Comparison of ENCODE assay signal across 16 cellular contexts in genomic region chr5:53487436-53487835, GRCh38. TPM values are rescaled to one million over a fixed set of nuclear protein-coding genes. Genes with fewer than 3 reads are reported as not detected.
DNase-seq lines count a peak whose midpoint lies in the region; ATAC-seq and TF ChIP-seq lines count a peak whose summit lies in the region.
"Had no signal": no experiment of that assay in that cellular context is flagged by ENCODE, and none has a peak within 500 bp of the region (broad histone marks: within the 10 kb centered on the region; RNA-seq: fewer than 3 reads in every experiment).

No MANE protein-coding gene starts in this region.

- H3K36me3 Mint-ChIP-seq in natural killer cell (no peaks in the 10 kb centered on the region), nephron progenitor cell (ENCODE audit: low read depth) (peaks cover 25% of the 10 kb centered on the region)
- H3K36me3 Mint-ChIP-seq in natural killer cell treated with Interleukin-12 subunit alpha and Interleukin-12 subunit beta and Interleukin-15 and Interleukin-18, amount 100 ng/mL, for 72 hours = no peaks in the 10 kb centered on the region

- TF ChIP-seq CTCF in natural killer cell (IDR thresholded peaks at IDR 0.05) (peak; percentile 8), RWPE2 (IDR thresholded peaks at IDR 0.05; ENCODE audit: poor library complexity, severe bottlenecking) (no peak), nephron progenitor cell (IDR thresholded peaks at IDR 0.05) (no peak)

- H3K4me1 Mint-ChIP-seq in natural killer cell = peaks cover 12 to 14% of the 10 kb centered on the region in 2 donors
- peaks cover under 1 to 7% of the 10 kb centered on the region in 2 donors for H3K4me1 Mint-ChIP-seq in natural killer cell treated with Interleukin-12 subunit alpha and Interleukin-12 subunit beta and Interleukin-15 and Interleukin-18, amount 100 ng/mL, for 72 hours (ENCODE audit: low read depth in 2 of 2)
- H3K4me1 Mint-ChIP-seq in nephron progenitor cell = peaks cover 70% of the 10 kb centered on the region

- H3K27ac ChIP-seq in RWPE2 (ENCODE audit: poor library complexity, severe bottlenecking) = peak overlapping the region; percentile 2
- H3K27ac ChIP-seq: HL-60 had no signal

- intact Hi-C loops in natural killer cell (cut with micrococcal nuclease) = no loop called here

- peaks cover 39% of the 10 kb centered on the region for H3K36me3 ChIP-seq in RWPE2 (ENCODE audit: low read depth)

- H3K27me3 ChIP-seq in RWPE2 (ENCODE audit: insufficient read depth, poor library complexity, severe bottlenecking) = no peaks in the 10 kb centered on the region

- H3K4me3 ChIP-seq in RWPE2 (ENCODE audit: severe bottlenecking) = no peak overlapping the region
- H3K4me3 ChIP-seq: GM12878 had no signal

- H3K4me1 ChIP-seq in RWPE2 (ENCODE audit: insufficient read depth, poor library complexity, severe bottlenecking) = peaks cover 14% of the 10 kb centered on the region

- H3K9me3 Mint-ChIP-seq in natural killer cell (no peaks in the 10 kb centered on the region), nephron progenitor cell (no peaks in the 10 kb centered on the region)
- no peaks in the 10 kb centered on the region for H3K9me3 Mint-ChIP-seq in natural killer cell treated with Interleukin-12 subunit alpha and Interleukin-12 subunit beta and Interleukin-15 and Interleukin-18, amount 100 ng/mL, for 72 hours
- H3K9me3 Mint-ChIP-seq: CD4-positive, alpha-beta T cell had no signal

- H3K4me3 Mint-ChIP-seq in natural killer cell (no peak overlapping the region), nephron progenitor cell (no peak overlapping the region)
- no peak overlapping the region for H3K4me3 Mint-ChIP-seq in natural killer cell treated with Interleukin-12 subunit alpha and Interleukin-12 subunit beta and Interleukin-15 and Interleukin-18, amount 100 ng/mL, for 72 hours
- H3K4me3 Mint-ChIP-seq: B cell; CD4-positive, alpha-beta T cell had no signal

- no peak overlapping the region for H3K27ac Mint-ChIP-seq in natural killer cell
- H3K27ac Mint-ChIP-seq in natural killer cell treated with Interleukin-12 subunit alpha and Interleukin-12 subunit beta and Interleukin-15 and Interleukin-18, amount 100 ng/mL, for 72 hours = no peak overlapping the region
- peak overlapping the region; percentile 61 for H3K27ac Mint-ChIP-seq in nephron progenitor cell
- H3K27ac Mint-ChIP-seq: B cell; CD4-positive, alpha-beta T cell had no signal

- DNase-seq in natural killer cell (no peak), RWPE2 (ENCODE audit: low spot score) (no peak), nephron progenitor cell (no peak), NCI-H2107 (lab: John Stamatoyannopoulos, UW) (no peak), medulla oblongata (ENCODE audit: extremely low spot score) (no peak)
- DNase-seq in natural killer cell treated with Interleukin-12 subunit alpha and Interleukin-12 subunit beta and Interleukin-15 and Interleukin-18, amount 100 ng/mL, for 72 hours (ENCODE audit: low spot score) = no peak
- no peak for DNase-seq in effector CD8-positive, alpha-beta T cell (lab: John Stamatoyannopoulos, UW)
- DNase-seq: C1 segment of cervical spinal cord; Calu3; CD4-positive, alpha-beta T cell; DMS79 had no signal

- H3K27me3 Mint-ChIP-seq in natural killer cell (ENCODE audit: low read depth in 2 of 2) = peaks cover 5 to 23% of the 10 kb centered on the region in 2 donors
- H3K27me3 Mint-ChIP-seq in natural killer cell treated with Interleukin-12 subunit alpha and Interleukin-12 subunit beta and Interleukin-15 and Interleukin-18, amount 100 ng/mL, for 72 hours = peaks cover 23 to 24% of the 10 kb centered on the region in 2 donors
- no peaks in the 10 kb centered on the region for H3K27me3 Mint-ChIP-seq in nephron progenitor cell (ENCODE audit: low read depth, poor library complexity)

- no peaks in the 10 kb centered on the region for H3K9me3 ChIP-seq in RWPE2 (ENCODE audit: severe bottlenecking)

- ATAC-seq in natural killer cell = no peak
- ATAC-seq in natural killer cell treated with Interleukin-12 subunit alpha and Interleukin-12 subunit beta and Interleukin-15 and Interleukin-18, amount 100 ng/mL, for 72 hours = no peak
- ATAC-seq in RWPE2 (ENCODE audit: low read depth) = peak; percentile 11; the same call in 2 of the 3 replicates
- ATAC-seq: GM12878, HCT116 had no signal

RNA-seq across cellular contexts. Expression of gene FST, which starts 7.0 kb away (rescaled TPM):
- not detected for total RNA-seq in natural killer cell
- not detected for total RNA-seq in natural killer cell treated with Interleukin-12 subunit alpha and Interleukin-12 subunit beta and Interleukin-15 and Interleukin-18, amount 100 ng/mL, for 72 hours
- total RNA-seq: B cell, G401 had no signal
